Comparison of ENCODE assay signal across 33 cellular contexts in the genomic region with DNA sequence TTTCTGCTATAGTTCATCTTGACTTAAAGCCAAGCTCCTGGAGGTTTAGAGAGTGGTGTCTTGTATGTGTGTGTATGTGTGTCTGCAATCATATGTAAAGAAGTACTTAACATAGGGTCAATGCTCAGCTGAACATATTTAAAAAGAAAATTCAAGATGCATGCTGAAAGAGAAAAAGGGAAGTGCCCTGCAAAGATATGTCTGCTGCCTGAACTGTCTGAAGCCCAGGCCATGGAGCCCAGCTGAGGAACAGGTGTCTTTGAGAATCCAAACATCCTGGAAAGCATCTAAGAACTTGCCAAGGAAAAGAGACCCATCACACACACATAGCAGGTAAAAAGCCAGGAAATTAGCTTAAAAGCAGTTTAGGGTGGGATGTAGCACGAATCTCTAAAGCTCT. TPM values are rescaled to one million over a fixed set of nuclear protein-coding genes. Genes with fewer than 3 reads are reported as not detected.
"Had no signal": no experiment of that assay in that cellular context is flagged by ENCODE, and none has a peak within 500 bp of the region (broad histone marks: within the 10 kb centered on the region; RNA-seq: fewer than 3 reads in every experiment).

No MANE protein-coding gene starts in this region.

- DNase-seq: activated CD4-positive, alpha-beta T cell treated with anti-CD3 and anti-CD28 coated beads, Interleukin-2, amount 10 ng/mL, durations not matched to agents 24 days and 14 days; activated CD8-positive, alpha-beta T cell treated with anti-CD3 and anti-CD28 coated beads, Interleukin-2, amount 10 ng/mL, durations not matched to agents 7 days and 5 days; aorta; effector memory CD4-positive, alpha-beta T cell; foreskin melanocyte; glutamatergic neuron; immature natural killer cell; lower lobe of right lung; mesendoderm; naive B cell; occipital lobe; retina; sigmoid colon; stimulated activated CD4-positive, alpha-beta T cell treated with anti-CD3 and anti-CD28 coated beads, Interleukin-15, amount 100 ng/mL, for 24 hours; stomach; T-helper 9 cell had no signal

- H3K27me3 Mint-ChIP-seq: naive B cell had no signal

- ATAC-seq: activated CD8-positive, alpha-beta T cell treated with anti-CD3 and anti-CD28 coated beads, Interleukin-2, amount 10 ng/mL, durations not matched to agents 7 days and 5 days; activated naive CD4-positive, alpha-beta T cell treated with anti-CD3 and anti-CD28 coated beads, Interleukin-2, amount 50 U/mL, for 72 hours; esophagus mucosa; left lobe of liver; lower lobe of right lung; stimulated activated memory B cell treated with anti-CD40 and anti-IgM and Interleukin-4, amounts not matched to agents 10 μg/mL and 1 μg/mL and 100 μg/mL, for 72 hours had no signal

- H3K27ac Mint-ChIP-seq: activated CD4-positive, alpha-beta T cell treated with anti-CD3 and anti-CD28 coated beads, Interleukin-2, amount 10 ng/mL, durations not matched to agents 24 days and 14 days; activated CD8-positive, alpha-beta T cell treated with anti-CD3 and anti-CD28 coated beads, Interleukin-2, amount 10 ng/mL, durations not matched to agents 7 days and 5 days; activated naive CD4-positive, alpha-beta T cell treated with anti-CD3 and anti-CD28 coated beads, Interleukin-2, amount 50 U/mL, for 72 hours; activated T-helper 1 cell treated with anti-CD3 and anti-CD28 coated beads, Interleukin-12 subunit alpha, Interleukin-12 subunit beta, Interleukin-2, Interleukin-4 antibody, amounts not matched to agents 30 ng/mL and 10 ng/mL and 1 ng/mL, durations not matched to agents 14 hours and 24 hours and 36 hours; brain; naive B cell; stimulated activated memory B cell treated with anti-CD40 and anti-IgM and Interleukin-4, amounts not matched to agents 10 μg/mL and 1 μg/mL and 100 μg/mL, for 72 hours had no signal

- H3K4me3 ChIP-seq: hepatocyte, lower lobe of right lung, sigmoid colon, smooth muscle cell, stomach, suprapubic skin, tibial nerve had no signal

- H3K9me3 Mint-ChIP-seq: activated CD4-positive, alpha-beta T cell treated with anti-CD3 and anti-CD28 coated beads, Interleukin-2, amount 10 ng/mL, durations not matched to agents 24 days and 14 days; activated naive CD4-positive, alpha-beta T cell treated with anti-CD3 and anti-CD28 coated beads, Interleukin-2, amount 50 U/mL, for 72 hours; activated T-helper 1 cell treated with anti-CD3 and anti-CD28 coated beads, Interleukin-12 subunit alpha, Interleukin-12 subunit beta, Interleukin-2, Interleukin-4 antibody, amounts not matched to agents 30 ng/mL and 10 ng/mL and 1 ng/mL, durations not matched to agents 14 hours and 24 hours and 36 hours; brain; immature natural killer cell; naive B cell; stimulated activated memory B cell treated with anti-CD40 and anti-IgM and Interleukin-4, amounts not matched to agents 10 μg/mL and 1 μg/mL and 100 μg/mL, for 72 hours had no signal

- H3K36me3 Mint-ChIP-seq: activated naive CD4-positive, alpha-beta T cell treated with anti-CD3 and anti-CD28 coated beads, Interleukin-2, amount 50 U/mL, for 72 hours; brain; immature natural killer cell; naive B cell; stimulated activated memory B cell treated with anti-CD40 and anti-IgM and Interleukin-4, amounts not matched to agents 10 μg/mL and 1 μg/mL and 100 μg/mL, for 72 hours had no signal

- H3K4me3 Mint-ChIP-seq: activated CD4-positive, alpha-beta T cell treated with anti-CD3 and anti-CD28 coated beads, Interleukin-2, amount 10 ng/mL, durations not matched to agents 24 days and 14 days; activated CD8-positive, alpha-beta T cell treated with anti-CD3 and anti-CD28 coated beads, Interleukin-2, amount 10 ng/mL, durations not matched to agents 7 days and 5 days; activated T-helper 1 cell treated with anti-CD3 and anti-CD28 coated beads, Interleukin-12 subunit alpha, Interleukin-12 subunit beta, Interleukin-2, Interleukin-4 antibody, amounts not matched to agents 30 ng/mL and 10 ng/mL and 1 ng/mL, durations not matched to agents 14 hours and 24 hours and 36 hours; brain; stimulated activated memory B cell treated with anti-CD40 and anti-IgM and Interleukin-4, amounts not matched to agents 10 μg/mL and 1 μg/mL and 100 μg/mL, for 72 hours had no signal

- FAIRE-seq: endothelial cell of umbilical vein had no signal

- H3K4me1 Mint-ChIP-seq: brain; stimulated activated memory B cell treated with anti-CD40 and anti-IgM and Interleukin-4, amounts not matched to agents 10 μg/mL and 1 μg/mL and 100 μg/mL, for 72 hours had no signal

RNA-seq across cellular contexts. Expression of a gene that starts 6.6 kb away (rescaled TPM):
- total RNA-seq: activated CD4-positive, alpha-beta T cell treated with anti-CD3 and anti-CD28 coated beads, Interleukin-2, amount 10 ng/mL, durations not matched to agents 24 days and 14 days; activated CD8-positive, alpha-beta T cell treated with anti-CD3 and anti-CD28 coated beads, Interleukin-2, amount 10 ng/mL, durations not matched to agents 7 days and 5 days; activated naive CD4-positive, alpha-beta T cell treated with anti-CD3 and anti-CD28 coated beads, Interleukin-2, amount 50 U/mL, for 72 hours; activated T-helper 1 cell treated with anti-CD3 and anti-CD28 coated beads, Interleukin-12 subunit alpha, Interleukin-12 subunit beta, Interleukin-2, Interleukin-4 antibody, amounts not matched to agents 30 ng/mL and 10 ng/mL and 1 ng/mL, durations not matched to agents 14 hours and 24 hours and 36 hours; aorta; cardiac septum; dermis microvascular lymphatic vessel endothelial cell; endothelial cell of umbilical vein; posterior vena cava; sigmoid colon; tibial nerve; urinary bladder had no signal

RNA-seq across cellular contexts. Expression of a gene that starts 14.4 kb away (rescaled TPM):
- total RNA-seq: activated CD4-positive, alpha-beta T cell treated with anti-CD3 and anti-CD28 coated beads, Interleukin-2, amount 10 ng/mL, durations not matched to agents 24 days and 14 days; activated CD8-positive, alpha-beta T cell treated with anti-CD3 and anti-CD28 coated beads, Interleukin-2, amount 10 ng/mL, durations not matched to agents 7 days and 5 days; activated naive CD4-positive, alpha-beta T cell treated with anti-CD3 and anti-CD28 coated beads, Interleukin-2, amount 50 U/mL, for 72 hours; activated T-helper 1 cell treated with anti-CD3 and anti-CD28 coated beads, Interleukin-12 subunit alpha, Interleukin-12 subunit beta, Interleukin-2, Interleukin-4 antibody, amounts not matched to agents 30 ng/mL and 10 ng/mL and 1 ng/mL, durations not matched to agents 14 hours and 24 hours and 36 hours; aorta; cardiac septum; dermis microvascular lymphatic vessel endothelial cell; endothelial cell of umbilical vein; esophagus mucosa; kidney epithelial cell; left lobe of liver; lower lobe of right lung; mucosa of gallbladder; occipital lobe; posterior vena cava; sigmoid colon; smooth muscle cell; suprapubic skin; tibial nerve; urinary bladder had no signal

RNA-seq across cellular contexts. Expression of a gene that starts 18.9 kb away (rescaled TPM):
- total RNA-seq: activated CD4-positive, alpha-beta T cell treated with anti-CD3 and anti-CD28 coated beads, Interleukin-2, amount 10 ng/mL, durations not matched to agents 24 days and 14 days; activated naive CD4-positive, alpha-beta T cell treated with anti-CD3 and anti-CD28 coated beads, Interleukin-2, amount 50 U/mL, for 72 hours; activated T-helper 1 cell treated with anti-CD3 and anti-CD28 coated beads, Interleukin-12 subunit alpha, Interleukin-12 subunit beta, Interleukin-2, Interleukin-4 antibody, amounts not matched to agents 30 ng/mL and 10 ng/mL and 1 ng/mL, durations not matched to agents 14 hours and 24 hours and 36 hours; aorta; cardiac septum; endothelial cell of umbilical vein; esophagus mucosa; hepatocyte; kidney epithelial cell; left lobe of liver; lower lobe of right lung; mucosa of gallbladder; occipital lobe; posterior vena cava; sigmoid colon; smooth muscle cell; stomach; suprapubic skin; tibial nerve; urinary bladder had no signal
